ENCODE assay signal across 8 cellular contexts in genomic region chr5:115297043-115297442, GRCh38. TPM values are rescaled to one million over a fixed set of nuclear protein-coding genes. Genes with fewer than 3 reads are reported as not detected.
DNase-seq lines count a peak whose midpoint lies in the region; ATAC-seq, FAIRE-seq and TF ChIP-seq lines count a peak whose summit lies in the region.

No MANE protein-coding gene starts in this region.

- H2AK5ac ChIP-seq in mesenchymal stem cell (ENCODE audit: low read length, severe bottlenecking) = no peak overlapping the region

- intact Hi-C loops in K562 (cut with micrococcal nuclease) = no loop called here

- TF ChIP-seq RAD21 in A549 (conservative IDR thresholded peaks at IDR 0.05 in 1 of 2, IDR thresholded peaks at IDR 0.05 in 1 of 2) (no peak), K562 (CRISPR knock-in tag; conservative IDR thresholded peaks at IDR 0.05 in 1 of 2, IDR thresholded peaks at IDR 0.05 in 1 of 2) (no peak)

- no peaks in the 10 kb centered on the region for H3K9me3 ChIP-seq in A549
- H3K9me3 ChIP-seq in K562 (replicated peaks; ENCODE audit: control insufficient read depth, insufficient read depth, low read depth, low read length) = peaks cover 10% of the 10 kb centered on the region
- no peaks in the 10 kb centered on the region for H3K9me3 ChIP-seq in mesenchymal stem cell (ENCODE audit: control insufficient read depth, low read length)

- POLR2A ChIA-PET in A549 (lab: Yijun Ruan, JAX) (interaction anchor here (1.1 to 1.3 kb wide), 3 partner anchors 35 to 248 kb away, joined by 3 to 9 read pairs (median 6); partner anchors contain the start of genes FEM1C, PGGT1B and TRIM36), K562 (lab: Yijun Ruan, JAX) (interaction anchor here (1.0 to 1.7 kb wide), 2 partner anchors 11 to 20 kb away, joined by 5 to 9 read pairs; no protein-coding TSS in a partner anchor)

- H3K36me3 ChIP-seq in GM23338 (ENCODE audit: insufficient read depth) (no peaks in the 10 kb centered on the region; the same call in 1 of the 2 replicates), K562 (ENCODE audit: control insufficient read depth, insufficient read depth, low read length) (no peaks in the 10 kb centered on the region), mesenchymal stem cell (ENCODE audit: control insufficient read depth in 1 of 2, insufficient read depth in 2 of 2, low read depth in 1 of 2, low read length in 2 of 2) (no peaks in the 10 kb centered on the region)

- H3K9me1 ChIP-seq in K562 (ENCODE audit: control insufficient read depth, insufficient read depth, low read length) = no peaks in the 10 kb centered on the region

- no peak overlapping the region for H3K9ac ChIP-seq in K562 (ENCODE audit: insufficient read depth in 1 of 2, low read depth in 2 of 2, low read length in 2 of 2)
- no peak overlapping the region for H3K9ac ChIP-seq in mesenchymal stem cell (ENCODE audit: low read length)

- H4K20me1 ChIP-seq in GM23338 (replicated peaks; ENCODE audit: insufficient read depth) (peaks cover 12% of the 10 kb centered on the region), K562 (replicated peaks; ENCODE audit: control insufficient read depth, insufficient read depth, low read length) (no peaks in the 10 kb centered on the region)

- FAIRE-seq in A549 (lab: Jason Lieb, UNC) (no peak), K562 (lab: Jason Lieb, UNC) (no peak)

- H3K27ac ChIP-seq in A549 = no peak overlapping the region
- no peak overlapping the region for H3K27ac ChIP-seq in GM23338 (ENCODE audit: low read depth)
- H3K27ac ChIP-seq in K562 (ENCODE audit: extremely low read depth, low read depth, low read length) = no peak overlapping the region
- H3K27ac ChIP-seq in mesenchymal stem cell (ENCODE audit: low read length, poor library complexity, severe bottlenecking) = no peak overlapping the region

- H3K4me3 ChIP-seq in A549 (peak overlapping the region; percentile 34), GM23338 (peak overlapping the region; percentile 34), K562 (no peak overlapping the region), mesenchymal stem cell (ENCODE audit: insufficient read depth in 1 of 2, low read depth in 1 of 2, low read length in 2 of 2) (peak overlapping the region in 1 of 2 experiments; percentile 33)

- no peak overlapping the region for H3K18ac ChIP-seq in mesenchymal stem cell (ENCODE audit: low read depth in 1 of 2, low read length in 2 of 2)

- peaks cover 10% of the 10 kb centered on the region for H3K4me1 Mint-ChIP-seq in GM23338

- CTCF ChIA-PET in A549 (lab: Yijun Ruan, JAX) (interaction anchor here (0.7 to 2.6 kb wide), 3 partner anchors 12 to 277 kb away, joined by 3 to 9 read pairs (median 4); no protein-coding TSS in a partner anchor), K562 (lab: Yijun Ruan, JAX; ENCODE audit: low intra/inter-chr PET ratio) (no interaction called here)

- no peak for TF ChIP-seq CTCF in A549 (IDR thresholded peaks at IDR 0.05)
- no peak for TF ChIP-seq CTCF in GM23338 (conservative IDR thresholded peaks at IDR 0.05; ENCODE audit: low read depth in 2 of 2)
- TF ChIP-seq CTCF in K562 (IDR thresholded peaks at IDR 0.05 in 2 of 3, conservative IDR thresholded peaks at IDR 0.05 in 1 of 3; ENCODE audit: insufficient read depth in 2 of 3, low read depth in 1 of 3, low read length in 3 of 3) = no peak

- peaks cover 39% of the 10 kb centered on the region for H3K79me2 ChIP-seq in GM23338 (replicated peaks; ENCODE audit: insufficient read depth)
- H3K79me2 ChIP-seq in K562 (ENCODE audit: control insufficient read depth, insufficient read depth, low read length) = peaks cover 15% of the 10 kb centered on the region; the same call in 1 of the 3 replicates

- H3K4me3 Mint-ChIP-seq in GM23338 = peak overlapping the region; percentile 35; the same call in 1 of the 3 replicates

- DNase-seq in A549 (ENCODE audit: low read depth in 1 of 2, low spot score in 1 of 2) (peak in 1 of 2 experiments; percentile 2), GM23338 (ENCODE audit: low spot score) (no peak), K562 (ENCODE audit: extremely low read depth in 1 of 4, low spot score in 3 of 4) (no peak), mesenchymal stem cell (peak; percentile 19), NCI-H2171 treated with DMSO at 0.1 percent for 48 hours (lab: John Stamatoyannopoulos, UW) (no peak)

- no peak overlapping the region for H2BK5ac ChIP-seq in mesenchymal stem cell (ENCODE audit: low read depth, low read length, poor library complexity, severe bottlenecking)

- H3K14ac ChIP-seq in mesenchymal stem cell (ENCODE audit: low read length in 2 of 2) = no peak overlapping the region

- no peak for TF ChIP-seq POLR2A in A549 (IDR thresholded peaks at IDR 0.05; ENCODE audit: low read length)
- TF ChIP-seq POLR2A in K562 (conservative IDR thresholded peaks at IDR 0.05) = no peak

- 70% methylated on average over 4 of the region's 4 CpGs for WGBS in A549 (ENCODE audit: missing lambda C conversion rate)
- 53% methylated on average over 4 of the region's 4 CpGs for WGBS in K562 (ENCODE audit: insufficient coverage, low coverage, missing lambda C conversion rate)
- WGBS in mesenchymal stem cell = 87% methylated on average over 3 of the region's 4 CpGs

- peaks cover 5% of the 10 kb centered on the region for H3K27me3 Mint-ChIP-seq in GM23338 (ENCODE audit: insufficient read depth, low read depth, poor library complexity)

- H3K27ac Mint-ChIP-seq in GM23338 = no peak overlapping the region

- H3K23ac ChIP-seq in mesenchymal stem cell (ENCODE audit: low read length in 2 of 2) = no peak overlapping the region

- no peak for ATAC-seq in A549
- no peak for ATAC-seq in GM23338
- no peak for ATAC-seq in K562
- ATAC-seq in HG03521 (IDR thresholded peaks at IDR 0.05; ENCODE audit: unreplicated experiment) = no peak
- ATAC-seq in HG02759 (IDR thresholded peaks at IDR 0.05; ENCODE audit: unreplicated experiment) = no peak
- ATAC-seq in GM18519 (IDR thresholded peaks at IDR 0.05; ENCODE audit: low FRiP score, unreplicated experiment) = no peak

- no peaks in the 10 kb centered on the region for H3F3A ChIP-seq in GM23338 (replicated peaks; ENCODE audit: low read depth)

- no peak overlapping the region for H2BK12ac ChIP-seq in mesenchymal stem cell (ENCODE audit: low read length in 2 of 2)

- H3K4ac ChIP-seq in mesenchymal stem cell (ENCODE audit: low read depth in 1 of 2, low read length in 2 of 2) = no peak overlapping the region

- H2BK15ac ChIP-seq in mesenchymal stem cell (ENCODE audit: low read depth, poor library complexity, severe bottlenecking) = no peak overlapping the region

- H3K4me1 ChIP-seq in A549 (peaks cover 10% of the 10 kb centered on the region), GM23338 (ENCODE audit: insufficient read depth) (peaks cover 14% of the 10 kb centered on the region), K562 (replicated peaks in 1 of 2; ENCODE audit: control insufficient read depth in 2 of 2, insufficient read depth in 2 of 2, low read length in 2 of 2) (peaks cover 5 to 6% of the 10 kb centered on the region in 2 experiments; a peak in 4 of 5 replicates), mesenchymal stem cell (ENCODE audit: control insufficient read depth, insufficient read depth, low read depth, low read length) (no peaks in the 10 kb centered on the region)

- H2BK120ac ChIP-seq in mesenchymal stem cell (ENCODE audit: low read depth, low read length) = no peak overlapping the region

- H4K8ac ChIP-seq in mesenchymal stem cell (ENCODE audit: low read length) = no peak overlapping the region

- H3K4me2 ChIP-seq in A549 (peak overlapping the region; percentile 95), GM23338 (peak overlapping the region; percentile 41), K562 (ENCODE audit: insufficient read depth, low read length) (peak overlapping the region; percentile 10), mesenchymal stem cell (ENCODE audit: low read length, poor library complexity, severe bottlenecking) (no peak overlapping the region)

- 0 out of 2 replicates have a peak, but pooled peaks cover 3% of the 10 kb centered on the region for H3K9me2 ChIP-seq in GM23338 (ENCODE audit: insufficient read depth)

- no peak overlapping the region; the same call in 1 of the 2 replicates for H2AFZ ChIP-seq in GM23338
- peak overlapping the region; percentile 69 for H2AFZ ChIP-seq in K562 (ENCODE audit: low read depth, low read length)
- no peak overlapping the region for H2AFZ ChIP-seq in mesenchymal stem cell (ENCODE audit: low read depth, low read length)

- peaks cover 20% of the 10 kb centered on the region for H3K79me1 ChIP-seq in mesenchymal stem cell (replicated peaks; ENCODE audit: low read length, poor library complexity, severe bottlenecking)

- in situ Hi-C loops in K562 (cut with MboI) = no loop called here

- no peaks in the 10 kb centered on the region for H3K27me3 ChIP-seq in GM23338 (ENCODE audit: insufficient read depth)
- H3K27me3 ChIP-seq in K562 (ENCODE audit: control insufficient read depth in 2 of 2, insufficient read depth in 2 of 2, low read length in 2 of 2) = no peaks in the 10 kb centered on the region
- no peaks in the 10 kb centered on the region for H3K27me3 ChIP-seq in mesenchymal stem cell (ENCODE audit: control insufficient read depth in 1 of 2, insufficient read depth in 1 of 2, low read length in 2 of 2)

- no TSS peak for BruUV-seq in K562 (replicated peaks; lab: Mats Ljungman, UMichigan)

- no peak overlapping the region for H4K91ac ChIP-seq in mesenchymal stem cell (ENCODE audit: low read length)

- peaks cover 6% of the 10 kb centered on the region for H3K36me3 Mint-ChIP-seq in GM23338 (ENCODE audit: low read depth)

- no peaks in the 10 kb centered on the region for H3K9me3 Mint-ChIP-seq in GM23338

- TF ChIP-seq EP300 in A549 (IDR thresholded peaks at IDR 0.05) = no peak
- no peak for TF ChIP-seq EP300 in K562 (IDR thresholded peaks at IDR 0.05; ENCODE audit: low read length)

RNA-seq across cellular contexts. Expression of gene CCDC112, which starts 0.6 kb away (rescaled TPM):
- polyA plus RNA-seq in A549 (2011; rRNA removed) (3.5 and 8.6 TPM in 2 replicates), A549 (2017; fragmentation: RNase III; extraction: RNeasy Plus Mini Kit Qiagen cat#74134 plus additional on column Dnase treatment) (5.8 to 7.1 TPM (median 6.4 TPM) in 3 replicates), GM23338 (2016; fragmentation: Nextera tagmentation; extraction: Ambion mirVana) (38.7 and 48.2 TPM in 2 replicates), K562 (2011; rRNA removed) (2.7 and 3.4 TPM in 2 replicates), K562 (2014; fragmentation: Illumina TruSeq; extraction: Trizol) (14.4 and 15.3 TPM in 2 replicates), K562 (2014; fragmentation: Nextera tagmentation; extraction: Ambion mirVana) (1 to 10 TPM; 3.3 to 3.5 TPM), K562 (2014; rRNA removed) (7.9 and 9.9 TPM in 2 replicates)
- 1.6 and 1.7 TPM in 2 replicates for polyA plus RNA-seq in A549 (2012; cell fraction: cytosol; rRNA removed)
- 1.2 and 1.5 TPM in 2 replicates for polyA plus RNA-seq in A549 (2012; cell fraction: nucleus; rRNA removed)
- 0.44 and 0.45 TPM in 2 replicates for polyA minus RNA-seq in A549 (2011; rRNA and poly(A)+ RNA removed)
- 12.2 and 18.1 TPM in 2 replicates for total RNA-seq in GM23338 (2014; rRNA removed; shearing (Covaris generic))
- 0.65 and 3.1 TPM in 2 replicates for total RNA-seq in K562 (2011; cell fraction: chromatin; rRNA removed; ENCODE audit: low replicate concordance)
- total RNA-seq in K562 (2011; cell fraction: nucleolus; rRNA removed) = 0.50 and 0.66 TPM in 2 replicates
- total RNA-seq in K562 (2011; cell fraction: nucleoplasm; rRNA removed) = 1.3 and 2.4 TPM in 2 replicates
- total RNA-seq in K562 (2014; rRNA removed) (7.4 and 8.5 TPM in 2 replicates), K562 (2014; rRNA removed; fragmentation: Illumina TruSeq; extraction: Trizol) (13.7 and 16.4 TPM in 2 replicates), K562 (2015; rRNA removed; fragmentation: Illumina TruSeq; extraction: Trizol) (14.0 and 15.2 TPM in 2 replicates), K562 (2021) (5.6 and 6.2 TPM in 2 replicates)
- polyA plus RNA-seq in K562 (2011; cell fraction: cytosol; rRNA removed) = 1.2 TPM in 2 replicates
- polyA plus RNA-seq in K562 (2011; cell fraction: nucleus; rRNA removed) = 0.87 and 1.1 TPM in 2 replicates
- 5.6 and 6.2 TPM in 2 replicates for polyA plus RNA-seq in K562 (2012)
- polyA minus RNA-seq in K562 (2011; rRNA and poly(A)+ RNA removed) = 2.1 and 2.8 TPM in 2 replicates
- polyA minus RNA-seq in K562 (2011; cell fraction: cytosol; rRNA and poly(A)+ RNA removed) = 1.5 TPM in 2 replicates
- 1.5 and 2.8 TPM in 2 replicates for polyA minus RNA-seq in K562 (2011; cell fraction: nucleus; rRNA and poly(A)+ RNA removed)
- polyA plus RNA-seq in mesenchymal stem cell (2013, experiment 1 of 2) = 20.1 TPM
- polyA plus RNA-seq in mesenchymal stem cell (2013, experiment 2 of 2) = 19.8 TPM

RNA-seq across cellular contexts. Expression of gene PGGT1B, which starts 34.4 kb away (rescaled TPM):
- polyA plus RNA-seq in A549 (2011; rRNA removed) (6.7 and 9.5 TPM in 2 replicates), A549 (2017; fragmentation: RNase III; extraction: RNeasy Plus Mini Kit Qiagen cat#74134 plus additional on column Dnase treatment) (15.5 to 17.0 TPM (median 15.9 TPM) in 3 replicates), GM23338 (2016; fragmentation: Nextera tagmentation; extraction: Ambion mirVana) (6.4 and 8.6 TPM in 2 replicates), K562 (2011; rRNA removed) (4.0 and 6.2 TPM in 2 replicates), K562 (2014; fragmentation: Illumina TruSeq; extraction: Trizol) (10.3 and 10.9 TPM in 2 replicates), K562 (2014; fragmentation: Nextera tagmentation; extraction: Ambion mirVana) (10 to 100 TPM; 19.8 to 32.3 TPM), K562 (2014; rRNA removed) (5.3 and 5.8 TPM in 2 replicates)
- polyA plus RNA-seq in A549 (2012; cell fraction: cytosol; rRNA removed) = 0.82 and 0.96 TPM in 2 replicates
- 0.60 and 1.5 TPM in 2 replicates for polyA plus RNA-seq in A549 (2012; cell fraction: nucleus; rRNA removed)
- polyA minus RNA-seq in A549 (2011; rRNA and poly(A)+ RNA removed) = 17.0 and 17.5 TPM in 2 replicates
- 12.9 and 13.0 TPM in 2 replicates for total RNA-seq in GM23338 (2014; rRNA removed; shearing (Covaris generic))
- 11.4 and 21.0 TPM in 2 replicates for total RNA-seq in K562 (2011; cell fraction: chromatin; rRNA removed; ENCODE audit: low replicate concordance)
- total RNA-seq in K562 (2011; cell fraction: nucleolus; rRNA removed) = 6.3 and 9.6 TPM in 2 replicates
- total RNA-seq in K562 (2011; cell fraction: nucleoplasm; rRNA removed) = 10.9 and 15.5 TPM in 2 replicates
- total RNA-seq in K562 (2014; rRNA removed) (7.6 and 8.2 TPM in 2 replicates), K562 (2014; rRNA removed; fragmentation: Illumina TruSeq; extraction: Trizol) (21.2 and 27.4 TPM in 2 replicates), K562 (2015; rRNA removed; fragmentation: Illumina TruSeq; extraction: Trizol) (19.9 and 20.0 TPM in 2 replicates), K562 (2021) (33.7 and 38.8 TPM in 2 replicates)
- 0.91 and 1.9 TPM in 2 replicates for polyA plus RNA-seq in K562 (2011; cell fraction: cytosol; rRNA removed)
- polyA plus RNA-seq in K562 (2011; cell fraction: nucleus; rRNA removed) = 4.6 and 4.7 TPM in 2 replicates
- 13.4 and 17.5 TPM in 2 replicates for polyA plus RNA-seq in K562 (2012)
- polyA minus RNA-seq in K562 (2011; rRNA and poly(A)+ RNA removed) = 16.3 and 18.3 TPM in 2 replicates
- polyA minus RNA-seq in K562 (2011; cell fraction: cytosol; rRNA and poly(A)+ RNA removed) = 6.1 and 7.2 TPM in 2 replicates
- polyA minus RNA-seq in K562 (2011; cell fraction: nucleus; rRNA and poly(A)+ RNA removed) = 26.3 and 31.2 TPM in 2 replicates
- polyA plus RNA-seq in mesenchymal stem cell (2013, experiment 1 of 2) = 6.8 TPM
- polyA plus RNA-seq in mesenchymal stem cell (2013, experiment 2 of 2) = 6.3 TPM
